ENCODE assay signal across 8 cellular contexts in genomic region chr17:77214743-77215142, GRCh38.
DNase-seq lines count a peak whose midpoint lies in the region; ATAC-seq and TF ChIP-seq lines count a peak whose summit lies in the region.

No MANE protein-coding gene starts in this region.

- ATAC-seq in esophagus mucosa: peak; percentile 43
- no peak for ATAC-seq in HG03139 (IDR thresholded peaks at IDR 0.05; ENCODE audit: unreplicated experiment)

- no peak overlapping the region for H3K27ac Mint-ChIP-seq in neural crest cell (ENCODE audit: unreplicated experiment)

- H3K4me3 Mint-ChIP-seq in neural crest cell: peak overlapping the region; percentile 65

- H3K27me3 Mint-ChIP-seq in neural crest cell (ENCODE audit: low read depth): no peaks in the 10 kb centered on the region

- no peaks in the 10 kb centered on the region for H3K27me3 ChIP-seq in tibial artery

- H3K4me3 ChIP-seq in GM12875 (ENCODE audit: low read depth, low read length) (no peak overlapping the region), tibial artery (no peak overlapping the region)

- H3K9me3 ChIP-seq in tibial artery: no peaks in the 10 kb centered on the region

- DNase-seq in AG20443 (ENCODE audit: low spot score) (peak; percentile 56), SHP77 (lab: John Stamatoyannopoulos, UW) (peak; percentile 77 to 81), neural crest cell (ENCODE audit: low read depth, low spot score) (peak; percentile 26), tibial artery (no peak), kidney glomerular epithelial cell (lab: John Stamatoyannopoulos, UW) (no peak)

- H3K36me3 ChIP-seq in tibial artery: peaks cover 73 to 86% (median 76%) of the 10 kb centered on the region in 3 donors

- peaks cover 29% of the 10 kb centered on the region for H3K36me3 Mint-ChIP-seq in neural crest cell (ENCODE audit: low read depth)

- peaks cover 37% of the 10 kb centered on the region for H3K4me1 Mint-ChIP-seq in neural crest cell

- H3K27ac ChIP-seq in tibial artery: no peak overlapping the region

- H3K9me3 Mint-ChIP-seq in neural crest cell: no peaks in the 10 kb centered on the region

- no peaks in the 10 kb centered on the region for H3K4me1 ChIP-seq in tibial artery

- peak; percentile 50; the same call in 1 of the 2 replicates for TF ChIP-seq CTCF in GM12875 (IDR thresholded peaks at IDR 0.05; ENCODE audit: borderline replicate concordance, insufficient read depth, low read depth, low read length)
- peak; percentile 54 for TF ChIP-seq CTCF in neural crest cell (conservative IDR thresholded peaks at IDR 0.05)
- peak in 1 of 2 experiments; percentile 14 for TF ChIP-seq CTCF in tibial artery (IDR thresholded peaks at IDR 0.05)

- intact Hi-C loops in tibial artery (cut with DNase I; ENCODE audit: low total_unique reads): no loop called here

Comparison
In these comparisons a context has a peak if more than half of its experiments do, and no peak if none do; other contexts are left out.
1. DNase-seq: peak in AG20443 (single experiment), SHP77 (2 of 2) and neural crest cell (single experiment); none in tibial artery (0 of 2) and kidney glomerular epithelial cell (single experiment).